ENCODE assay signal across 8 cellular contexts in genomic region chr10:79445708-79446450, GRCh38. TPM values are rescaled to one million over a fixed set of nuclear protein-coding genes. Genes with fewer than 3 reads are reported as not detected.
DNase-seq lines count a peak whose midpoint lies in the region; ATAC-seq and TF ChIP-seq lines count a peak whose summit lies in the region.

No MANE protein-coding gene starts in this region.

- H3K27me3 ChIP-seq in ascending aorta (no peaks in the 10 kb centered on the region), right cardiac atrium (ENCODE audit: control insufficient read depth, insufficient read depth) (no peaks in the 10 kb centered on the region), psoas muscle (ENCODE audit: insufficient read depth in 3 of 3, low read length in 2 of 3) (no peaks in the 10 kb centered on the region)

- peak overlapping the region; percentile 93 to 95 for H3K4me3 ChIP-seq in ascending aorta
- H3K4me3 ChIP-seq in right cardiac atrium (ENCODE audit: low read length), result peak overlapping the region; percentile 95
- peak overlapping the region; percentile 76 for H3K4me3 ChIP-seq in psoas muscle
- peak overlapping the region; percentile 81 for H3K4me3 ChIP-seq in urinary bladder (ENCODE audit: low read depth, low read length)

- peaks cover 19% of the 10 kb centered on the region for H3K4me1 Mint-ChIP-seq in T-helper 2 cell treated with Interferon-gamma antibody and Interleukin-4, amounts not matched to agents 5 μg/mL and 100 μg/mL, for 36 hours (ENCODE audit: low read depth)

- DNase-seq in GM13977 (ENCODE audit: low spot score) (peak; percentile 96), NCI-H187 treated with DMSO at 0.1 percent for 48 hours (lab: John Stamatoyannopoulos, UW) (peak; percentile 22), ascending aorta (ENCODE audit: low spot score in 2 of 2) (peak; percentile 98 to 99), right cardiac atrium (peak; percentile 99 to 100 (median 99)), psoas muscle (peak; percentile 99)
- peak; percentile 95 for DNase-seq in T-helper 2 cell treated with Interferon-gamma antibody and Interleukin-4, amounts not matched to agents 5 μg/mL and 100 μg/mL, for 36 hours (ENCODE audit: low spot score)

- peak overlapping the region; percentile 73 for H3K27ac Mint-ChIP-seq in T-helper 2 cell treated with Interferon-gamma antibody and Interleukin-4, amounts not matched to agents 5 μg/mL and 100 μg/mL, for 36 hours

- TF ChIP-seq CTCF in GM13977 (IDR thresholded peaks at IDR 0.05; ENCODE audit: extremely low read depth, insufficient read depth, missing control alignments) (no peak), ascending aorta (IDR thresholded peaks at IDR 0.05) (no peak), psoas muscle (IDR thresholded peaks at IDR 0.05) (no peak)

- ATAC-seq in HG02938 (IDR thresholded peaks at IDR 0.05; ENCODE audit: unreplicated experiment) (peak; percentile 92), right cardiac atrium (peak; percentile 96), psoas muscle (peak; percentile 84 to 92 (median 85))

- no peaks in the 10 kb centered on the region for H3K9me3 Mint-ChIP-seq in T-helper 2 cell treated with Interferon-gamma antibody and Interleukin-4, amounts not matched to agents 5 μg/mL and 100 μg/mL, for 36 hours

- WGBS in right cardiac atrium, result under 1% methylated on average over 48 of the region's 48 CpGs
- 1 to 2% (median 1%) methylated on average over 30 to 48 of the region's 48 CpGs for WGBS in psoas muscle, 3 donors
- under 1% methylated on average over 48 of the region's 48 CpGs for WGBS in urinary bladder

- no peaks in the 10 kb centered on the region for H3K9me3 ChIP-seq in ascending aorta
- H3K9me3 ChIP-seq in right cardiac atrium (ENCODE audit: control insufficient read depth, low read length), result no peaks in the 10 kb centered on the region
- no peaks in the 10 kb centered on the region for H3K9me3 ChIP-seq in psoas muscle

- no peaks in the 10 kb centered on the region for H3K36me3 Mint-ChIP-seq in T-helper 2 cell treated with Interferon-gamma antibody and Interleukin-4, amounts not matched to agents 5 μg/mL and 100 μg/mL, for 36 hours (ENCODE audit: low read depth)

- H3K27ac ChIP-seq in ascending aorta (peak overlapping the region; percentile 94 to 98), right cardiac atrium (ENCODE audit: low read length) (peak overlapping the region; percentile 90), psoas muscle (peak overlapping the region; percentile 93), urinary bladder (ENCODE audit: low read depth) (peak overlapping the region; percentile 58)

- in situ Hi-C loops in GM13977 (cut with MboI; ENCODE audit: low pct_unique_long_range_greater_than_20kb, low sequenced_read_pairs, unreplicated experiment), result no loop called here

- H3K36me3 ChIP-seq in ascending aorta, result no peaks in the 10 kb centered on the region
- peaks cover 0 to 10% of the 10 kb centered on the region in 2 donors for H3K36me3 ChIP-seq in psoas muscle (ENCODE audit: insufficient read depth in 1 of 2, low read depth in 1 of 2)
- no peaks in the 10 kb centered on the region for H3K36me3 ChIP-seq in urinary bladder (ENCODE audit: insufficient read depth)

- H3K4me1 ChIP-seq in ascending aorta (peaks cover 7 to 33% of the 10 kb centered on the region in 2 donors), right cardiac atrium (ENCODE audit: control insufficient read depth, insufficient read depth, low read length) (peaks cover 13% of the 10 kb centered on the region), psoas muscle (peaks cover 56% of the 10 kb centered on the region), urinary bladder (ENCODE audit: insufficient read depth) (no peaks in the 10 kb centered on the region)

- intact Hi-C loops in ascending aorta (cut with DNase I), result loop anchor here (1.0 to 10.0 kb wide), 5 partner anchors 23 to 201 kb away; no protein-coding TSS in a partner anchor
- intact Hi-C loops in right cardiac atrium (cut with DNase I), result loop anchor here in 1 of 4 donors (10.0 kb wide), 1 partner anchor 51 kb away; no protein-coding TSS in a partner anchor
- intact Hi-C loops in psoas muscle (cut with DNase I), result loop anchor here in 1 of 2 donors (2.0 kb wide), 1 partner anchor 15 kb away; no protein-coding TSS in a partner anchor

- peaks cover 42% of the 10 kb centered on the region for H3K27me3 Mint-ChIP-seq in T-helper 2 cell treated with Interferon-gamma antibody and Interleukin-4, amounts not matched to agents 5 μg/mL and 100 μg/mL, for 36 hours (ENCODE audit: low read depth)

- H3K4me3 Mint-ChIP-seq in T-helper 2 cell treated with Interferon-gamma antibody and Interleukin-4, amounts not matched to agents 5 μg/mL and 100 μg/mL, for 36 hours, result peak overlapping the region; percentile 80

RNA-seq across cellular contexts. Expression of gene ZCCHC24, which starts 0.5 kb away (rescaled TPM):
- 180 TPM for total RNA-seq in ascending aorta
- 10 to 100 TPM; 60.4 to 75.3 (median 63.8) TPM for total RNA-seq in right cardiac atrium
- polyA plus RNA-seq in right cardiac atrium, result 31.3 TPM
- 10 to 100 TPM; 31.6 to 64.7 (median 47.9) TPM for total RNA-seq in psoas muscle
- polyA plus RNA-seq in psoas muscle, result 100 to 1,000 TPM in 1 of 3 donors, 10 to 100 TPM in 2; 11.2 to 112 (median 36.2) TPM
- total RNA-seq in urinary bladder, result 43.5 TPM
- 98.2 TPM for polyA plus RNA-seq in urinary bladder

Comparison
In these comparisons a context has a peak if more than half of its experiments do, and no peak if none do; other contexts are left out.
1. Peak in every context shown above with its lines: DNase-seq, ATAC-seq, H3K4me3 ChIP-seq and H3K27ac ChIP-seq.
2. DNase-seq: peak in every context shown above with its lines; median percentile 99 in right cardiac atrium; 99 in psoas muscle; 98 in ascending aorta; 96 in GM13977; 95 in T-helper 2 cell treated with Interferon-gamma antibody and Interleukin-4, amounts not matched to agents 5 μg/mL and 100 μg/mL, for 36 hours; 22 in NCI-H187 treated with DMSO at 0.1 percent for 48 hours.